ENCODE assay signal across 13 cellular contexts in the genomic region with DNA sequence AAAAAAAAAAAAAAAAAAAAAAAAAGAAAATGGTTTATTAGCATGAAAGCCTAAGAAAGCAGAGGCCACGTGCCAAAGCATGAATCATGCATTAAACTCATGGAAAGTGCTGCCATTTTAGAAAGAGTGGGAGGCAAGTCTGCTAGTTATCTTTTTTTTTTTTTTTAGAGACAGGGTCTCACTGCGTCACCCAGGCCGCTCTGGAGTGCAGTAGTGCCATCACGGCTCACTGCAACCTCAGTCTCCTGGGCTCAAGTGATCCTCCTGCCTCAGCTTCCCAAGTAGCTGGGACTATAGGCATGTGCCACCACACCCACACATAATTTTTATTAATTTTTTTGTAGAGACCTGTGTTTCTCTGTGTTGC. TPM values are rescaled to one million over a fixed set of nuclear protein-coding genes. Genes with fewer than 3 reads are reported as not detected.
A peak's percentile ranks its signal among the peaks of the same experiment; 100 is the strongest.
DNase-seq lines count a peak whose midpoint lies in the region; ATAC-seq and TF ChIP-seq lines count a peak whose summit lies in the region.
"Had no signal": no experiment of that assay in that cellular context is flagged by ENCODE, and none has a peak within 500 bp of the region (broad histone marks: within the 10 kb centered on the region; RNA-seq: fewer than 3 reads in every experiment).

No MANE protein-coding gene starts in this region.

- H3K36me3 Mint-ChIP-seq in activated CD8-positive, alpha-beta memory T cell treated with anti-CD3 and anti-CD28 coated beads, Interleukin-2, amount 10 ng/mL, durations not matched to agents 7 days and 5 days = peaks cover 5% of the 10 kb centered on the region
- H3K36me3 Mint-ChIP-seq in activated CD4-positive, alpha-beta memory T cell treated with anti-CD3 and anti-CD28 coated beads, Interleukin-2, amount 10 ng/mL, durations not matched to agents 7 days and 5 days (ENCODE audit: low read depth) = peaks cover 22% of the 10 kb centered on the region

- peak overlapping the region; percentile 73 for H3K27ac Mint-ChIP-seq in activated CD8-positive, alpha-beta memory T cell treated with anti-CD3 and anti-CD28 coated beads, Interleukin-2, amount 10 ng/mL, durations not matched to agents 7 days and 5 days
- H3K27ac Mint-ChIP-seq in activated CD4-positive, alpha-beta memory T cell treated with anti-CD3 and anti-CD28 coated beads, Interleukin-2, amount 10 ng/mL, durations not matched to agents 7 days and 5 days = peak overlapping the region; percentile 74

- no peaks in the 10 kb centered on the region for H3K27me3 Mint-ChIP-seq in activated CD8-positive, alpha-beta memory T cell treated with anti-CD3 and anti-CD28 coated beads, Interleukin-2, amount 10 ng/mL, durations not matched to agents 7 days and 5 days
- no peaks in the 10 kb centered on the region for H3K27me3 Mint-ChIP-seq in activated CD4-positive, alpha-beta memory T cell treated with anti-CD3 and anti-CD28 coated beads, Interleukin-2, amount 10 ng/mL, durations not matched to agents 7 days and 5 days

- H3K4me3 ChIP-seq in fibroblast of pulmonary artery (replicated peaks; ENCODE audit: low read depth, low read length) = no peak overlapping the region
- H3K4me3 ChIP-seq: breast epithelium, SJSA1 had no signal

- no peak for DNase-seq in activated CD8-positive, alpha-beta memory T cell treated with anti-CD3 and anti-CD28 coated beads, Interleukin-2, amount 10 ng/mL, durations not matched to agents 7 days and 5 days
- DNase-seq in activated CD8-positive, alpha-beta memory T cell treated with anti-CD3 and anti-CD28 coated beads for 24 hours = no peak
- DNase-seq in EL (peak; percentile 33), fibroblast of pulmonary artery (ENCODE audit: low read depth) (peak; percentile 45), AML-193 (lab: John Stamatoyannopoulos, UW) (no peak), NCI-H187 (lab: John Stamatoyannopoulos, UW) (no peak), COR-L47 (lab: John Stamatoyannopoulos, UW) (no peak)
- no peak for DNase-seq in activated CD4-positive, alpha-beta memory T cell treated with anti-CD3 and anti-CD28 coated beads, Interleukin-2, amount 10 ng/mL, durations not matched to agents 7 days and 5 days
- DNase-seq: DMS79, islet precursor cell, NCI-H1048 had no signal

- peaks cover 49% of the 10 kb centered on the region for H3K4me1 Mint-ChIP-seq in activated CD8-positive, alpha-beta memory T cell treated with anti-CD3 and anti-CD28 coated beads, Interleukin-2, amount 10 ng/mL, durations not matched to agents 7 days and 5 days
- H3K4me1 Mint-ChIP-seq in activated CD4-positive, alpha-beta memory T cell treated with anti-CD3 and anti-CD28 coated beads, Interleukin-2, amount 10 ng/mL, durations not matched to agents 7 days and 5 days = peaks cover 59% of the 10 kb centered on the region

- H3K4me3 Mint-ChIP-seq in activated CD8-positive, alpha-beta memory T cell treated with anti-CD3 and anti-CD28 coated beads, Interleukin-2, amount 10 ng/mL, durations not matched to agents 7 days and 5 days = no peak overlapping the region
- H3K4me3 Mint-ChIP-seq in activated CD4-positive, alpha-beta memory T cell treated with anti-CD3 and anti-CD28 coated beads, Interleukin-2, amount 10 ng/mL, durations not matched to agents 7 days and 5 days = peak overlapping the region; percentile 49

- ATAC-seq in activated CD8-positive, alpha-beta memory T cell treated with anti-CD3 and anti-CD28 coated beads, Interleukin-2, amount 10 ng/mL, durations not matched to agents 7 days and 5 days = no peak

- POLR2A ChIA-PET in activated CD4-positive, alpha-beta memory T cell treated with anti-CD3 and anti-CD28 coated beads, Interleukin-2, amount 10 ng/mL, durations not matched to agents 7 days and 5 days (lab: Charles Lee) = interaction anchor here (0.7 to 8.2 kb wide), 4 partner anchors 34 to 55 kb away, joined by 3 to 103 read pairs (median 4); a partner anchor contains a TSS

- TF ChIP-seq CTCF in fibroblast of pulmonary artery (IDR thresholded peaks at IDR 0.05; ENCODE audit: low read length, missing control alignments) = no peak

- no peaks in the 10 kb centered on the region for H3K9me3 Mint-ChIP-seq in activated CD8-positive, alpha-beta memory T cell treated with anti-CD3 and anti-CD28 coated beads, Interleukin-2, amount 10 ng/mL, durations not matched to agents 7 days and 5 days (ENCODE audit: low read depth)
- no peaks in the 10 kb centered on the region for H3K9me3 Mint-ChIP-seq in activated CD4-positive, alpha-beta memory T cell treated with anti-CD3 and anti-CD28 coated beads, Interleukin-2, amount 10 ng/mL, durations not matched to agents 7 days and 5 days

- CTCF ChIA-PET in activated CD8-positive, alpha-beta memory T cell treated with anti-CD3 and anti-CD28 coated beads, Interleukin-2, amount 10 ng/mL, durations not matched to agents 7 days and 5 days (lab: Charles Lee) = interaction anchor here (0.7 to 3.0 kb wide), 13 partner anchors 17 to 152 kb away, joined by 3 to 39 read pairs (median 4); a partner anchor contains a TSS
- CTCF ChIA-PET in activated CD4-positive, alpha-beta memory T cell treated with anti-CD3 and anti-CD28 coated beads, Interleukin-2, amount 10 ng/mL, durations not matched to agents 7 days and 5 days (lab: Charles Lee) = interaction anchor here (0.6 to 5.5 kb wide), 6 partner anchors 13 to 1176 kb away, joined by 3 to 88 read pairs (median 4); a partner anchor contains a TSS

RNA-seq across cellular contexts. Expression of a gene that starts 5.2 kb away (rescaled TPM):
- total RNA-seq in activated CD8-positive, alpha-beta memory T cell treated with anti-CD3 and anti-CD28 coated beads, Interleukin-2, amount 10 ng/mL, durations not matched to agents 7 days and 5 days = 1 to 10 TPM; 5.7 to 6.4 TPM
- 10 to 100 TPM; 11.0 to 12.2 TPM for total RNA-seq in activated CD4-positive, alpha-beta memory T cell treated with anti-CD3 and anti-CD28 coated beads, Interleukin-2, amount 10 ng/mL, durations not matched to agents 7 days and 5 days
- total RNA-seq: SJSA1 had no signal

RNA-seq across cellular contexts. Expression of a gene that starts 9.5 kb away (rescaled TPM):
- total RNA-seq in activated CD8-positive, alpha-beta memory T cell treated with anti-CD3 and anti-CD28 coated beads, Interleukin-2, amount 10 ng/mL, durations not matched to agents 7 days and 5 days = 10 to 100 TPM; 12.8 to 19.2 TPM
- total RNA-seq in activated CD4-positive, alpha-beta memory T cell treated with anti-CD3 and anti-CD28 coated beads, Interleukin-2, amount 10 ng/mL, durations not matched to agents 7 days and 5 days = 10 to 100 TPM; 10.7 to 14.6 TPM

RNA-seq across cellular contexts. Expression of a gene that starts 23.6 kb away (rescaled TPM):
- 100 to 1,000 TPM; 107 to 140 TPM for total RNA-seq in activated CD8-positive, alpha-beta memory T cell treated with anti-CD3 and anti-CD28 coated beads, Interleukin-2, amount 10 ng/mL, durations not matched to agents 7 days and 5 days
- total RNA-seq in activated CD4-positive, alpha-beta memory T cell treated with anti-CD3 and anti-CD28 coated beads, Interleukin-2, amount 10 ng/mL, durations not matched to agents 7 days and 5 days = 10 to 100 TPM; 84.1 to 88.4 TPM

RNA-seq across cellular contexts. Expression of a gene that starts 32.2 kb away (rescaled TPM):
- 100 to 1,000 TPM in 1 of 2 experiments, 10 to 100 TPM in 1; 75.6 to 109 TPM for total RNA-seq in activated CD8-positive, alpha-beta memory T cell treated with anti-CD3 and anti-CD28 coated beads, Interleukin-2, amount 10 ng/mL, durations not matched to agents 7 days and 5 days
- 10 to 100 TPM; 60.1 to 63.2 TPM for total RNA-seq in activated CD4-positive, alpha-beta memory T cell treated with anti-CD3 and anti-CD28 coated beads, Interleukin-2, amount 10 ng/mL, durations not matched to agents 7 days and 5 days

RNA-seq across cellular contexts. Expression of a gene that starts 34.8 kb away (rescaled TPM):
- total RNA-seq in activated CD8-positive, alpha-beta memory T cell treated with anti-CD3 and anti-CD28 coated beads, Interleukin-2, amount 10 ng/mL, durations not matched to agents 7 days and 5 days = 100 to 1,000 TPM; 124 to 129 TPM
- 100 to 1,000 TPM; 100 to 108 TPM for total RNA-seq in activated CD4-positive, alpha-beta memory T cell treated with anti-CD3 and anti-CD28 coated beads, Interleukin-2, amount 10 ng/mL, durations not matched to agents 7 days and 5 days

Comparison
In these comparisons a context has a peak if more than half of its experiments do, and no peak if none do; other contexts are left out.
1. DNase-seq: peak in EL (single experiment) and fibroblast of pulmonary artery (single experiment); none in activated CD8-positive, alpha-beta memory T cell treated with anti-CD3 and anti-CD28 coated beads, Interleukin-2, amount 10 ng/mL, durations not matched to agents 7 days and 5 days (single experiment), activated CD8-positive, alpha-beta memory T cell treated with anti-CD3 and anti-CD28 coated beads for 24 hours (single experiment), activated CD4-positive, alpha-beta memory T cell treated with anti-CD3 and anti-CD28 coated beads, Interleukin-2, amount 10 ng/mL, durations not matched to agents 7 days and 5 days (single experiment), AML-193 (0 of 2), NCI-H187 (0 of 2) and COR-L47 (single experiment).